22 cellular contexts compared by ENCODE assay signal in the genomic region with DNA sequence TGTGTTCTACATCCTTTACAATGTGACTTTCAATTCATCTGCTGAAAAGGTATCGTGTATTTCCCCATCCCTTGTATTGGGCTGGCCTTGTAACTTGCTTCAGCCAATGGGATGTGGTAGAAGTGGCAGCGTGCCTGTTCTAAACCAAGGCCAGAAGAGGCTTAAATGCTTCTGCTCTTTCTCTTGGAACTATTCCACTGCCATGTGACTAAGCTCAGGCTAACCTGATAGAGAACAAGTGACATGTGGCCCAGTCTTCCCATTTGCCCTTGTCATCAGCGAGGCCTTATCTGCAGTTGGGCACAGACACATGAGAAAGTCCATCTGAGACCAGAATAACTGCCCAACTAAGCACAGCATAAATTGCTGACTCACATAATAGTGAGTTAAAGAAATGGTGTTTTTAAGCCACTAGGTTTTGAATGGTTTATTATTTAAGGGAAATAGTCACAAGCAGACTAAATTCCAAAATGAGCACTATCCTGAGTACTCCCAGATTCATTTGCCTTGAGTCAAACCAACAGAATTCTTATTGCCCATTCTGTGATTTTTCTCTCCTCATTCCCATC.
DNase-seq lines count a peak whose midpoint lies in the region; TF ChIP-seq lines count a peak whose summit lies in the region.
"Had no signal": no experiment of that assay in that cellular context is flagged by ENCODE, and none has a peak within 500 bp of the region (broad histone marks: within the 10 kb centered on the region; RNA-seq: fewer than 3 reads in every experiment).

No MANE protein-coding gene starts in this region.

- no peaks in the 10 kb centered on the region for H3K9me3 ChIP-seq in adrenal gland (replicated peaks in 1 of 3)
- H3K9me3 ChIP-seq: left lung, SJSA1, stomach, tibial artery had no signal

- H3K27ac ChIP-seq in adrenal gland, result no peak overlapping the region
- H3K27ac ChIP-seq: left lung, parathyroid adenoma, SJSA1, stomach, tibial artery, VCaP had no signal

- POLR2A ChIA-PET in GM10248 (lab: Yijun Ruan, JAX), result no interaction called here

- CTCF ChIA-PET in GM10248 (lab: Yijun Ruan, JAX), result interaction anchor here (1.3 to 3.8 kb wide), 2 partner anchors 9 to 164 kb away, joined by 3 to 27 read pairs; no protein-coding TSS in a partner anchor

- H3K4me1 ChIP-seq in adrenal gland (replicated peaks in 1 of 2), result no peaks in the 10 kb centered on the region
- H3K4me1 ChIP-seq: parathyroid adenoma, SJSA1, stomach, tibial artery had no signal

- peak; percentile 3 for DNase-seq in HFFc6
- peak; percentile 53 to 82 (median 74) for DNase-seq in adrenal gland
- DNase-seq in fibroblast of the aortic adventitia (ENCODE audit: low read depth), result peak; percentile 69
- peak; percentile 14 for DNase-seq in myocyte (ENCODE audit: low read depth)
- no peak for DNase-seq in GM10248 (ENCODE audit: extremely low spot score)
- no peak for DNase-seq in midbrain (lab: John Stamatoyannopoulos, UW)
- no peak for DNase-seq in NCI-H146 (lab: John Stamatoyannopoulos, UW)
- DNase-seq: activated CD4-positive, alpha-beta T cell treated with anti-CD3 and anti-CD28 coated beads for 48 hours; activated T-cell treated with anti-CD3 and anti-CD28 coated beads, Interleukin-2, amount 50 U/mL, for 24 hours; CD4-positive, alpha-beta T cell; hippocampal formation; immature natural killer cell; left lung; NCI-H1417; stomach; tibial artery had no signal

- H3K4me3 ChIP-seq in adrenal gland, result no peak overlapping the region
- H3K4me3 ChIP-seq in fibroblast of the aortic adventitia (ENCODE audit: low read depth, low read length), result no peak overlapping the region
- H3K4me3 ChIP-seq: left lung, SJSA1, stomach, tibial artery had no signal

- H3K4me1 Mint-ChIP-seq in HFFc6 (ENCODE audit: low read depth), result peaks cover 16% of the 10 kb centered on the region
- H3K4me1 Mint-ChIP-seq: immature natural killer cell, mesothelial cell of epicardium, nephron had no signal

- H3K27me3 ChIP-seq in adrenal gland, result no peaks in the 10 kb centered on the region
- H3K27me3 ChIP-seq: left lung, SJSA1, stomach, tibial artery had no signal

- H3K36me3 Mint-ChIP-seq in HFFc6 (ENCODE audit: low read depth), result no peaks in the 10 kb centered on the region
- H3K36me3 Mint-ChIP-seq: immature natural killer cell, mesothelial cell of epicardium had no signal

- no peak for TF ChIP-seq POLR2A in adrenal gland (IDR thresholded peaks at IDR 0.05)

- no peaks in the 10 kb centered on the region for H3K36me3 ChIP-seq in adrenal gland (replicated peaks in 1 of 2)
- H3K36me3 ChIP-seq: left lung, SJSA1, stomach, tibial artery had no signal

- no peak overlapping the region for H3K4me3 Mint-ChIP-seq in HFFc6
- H3K4me3 Mint-ChIP-seq: activated T-cell treated with anti-CD3 and anti-CD28 coated beads, Interleukin-2, amount 50 U/mL, for 24 hours; CD4-positive, alpha-beta T cell; immature natural killer cell; mesothelial cell of epicardium; nephron; T-helper 1 cell treated with Interleukin-12 subunit alpha and Interleukin-12 subunit beta and Interleukin-4 antibody, amounts not matched to agents 30 μg/mL and 1 μg/mL, for 36 hours had no signal

- H3K9me3 Mint-ChIP-seq in HFFc6, result no peaks in the 10 kb centered on the region
- H3K9me3 Mint-ChIP-seq: activated T-cell treated with anti-CD3 and anti-CD28 coated beads, Interleukin-2, amount 50 U/mL, for 24 hours; CD4-positive, alpha-beta T cell; mesothelial cell of epicardium; nephron; T-helper 1 cell treated with Interleukin-12 subunit alpha and Interleukin-12 subunit beta and Interleukin-4 antibody, amounts not matched to agents 30 μg/mL and 1 μg/mL, for 36 hours had no signal

- WGBS in adrenal gland, 4 donors, result 46 to 53% (median 49%) methylated on average over 3 of the region's 3 CpGs

- no peaks in the 10 kb centered on the region; the same call in 1 of the 2 replicates for H3K27me3 Mint-ChIP-seq in HFFc6 (ENCODE audit: insufficient read depth)

- intact Hi-C loops in adrenal gland (cut with DNase I), result no loop called here

- peak overlapping the region; percentile 46; the same call in 1 of the 2 replicates for H3K27ac Mint-ChIP-seq in HFFc6
- H3K27ac Mint-ChIP-seq: activated T-cell treated with anti-CD3 and anti-CD28 coated beads, Interleukin-2, amount 50 U/mL, for 24 hours; CD4-positive, alpha-beta T cell; immature natural killer cell; mesothelial cell of epicardium; nephron; T-helper 1 cell treated with Interleukin-12 subunit alpha and Interleukin-12 subunit beta and Interleukin-4 antibody, amounts not matched to agents 30 μg/mL and 1 μg/mL, for 36 hours had no signal

- TF ChIP-seq CTCF in HFFc6 (IDR thresholded peaks at IDR 0.05) (no peak), adrenal gland (IDR thresholded peaks at IDR 0.05) (no peak), fibroblast of the aortic adventitia (IDR thresholded peaks at IDR 0.05; ENCODE audit: insufficient read depth, low read length) (no peak), GM10248 (IDR thresholded peaks at IDR 0.05; ENCODE audit: control extremely low read depth, extremely low read depth, low read depth, missing control alignments) (no peak)

Comparison
In these comparisons a context has a peak if more than half of its experiments do, and no peak if none do; other contexts are left out.
1. DNase-seq: peak in HFFc6 (single experiment), adrenal gland (7 of 7), fibroblast of the aortic adventitia (single experiment) and myocyte (single experiment); none in GM10248 (single experiment), midbrain (single experiment) and NCI-H146 (single experiment).